Comparison of ENCODE assay signal across 19 cellular contexts in the genomic region with DNA sequence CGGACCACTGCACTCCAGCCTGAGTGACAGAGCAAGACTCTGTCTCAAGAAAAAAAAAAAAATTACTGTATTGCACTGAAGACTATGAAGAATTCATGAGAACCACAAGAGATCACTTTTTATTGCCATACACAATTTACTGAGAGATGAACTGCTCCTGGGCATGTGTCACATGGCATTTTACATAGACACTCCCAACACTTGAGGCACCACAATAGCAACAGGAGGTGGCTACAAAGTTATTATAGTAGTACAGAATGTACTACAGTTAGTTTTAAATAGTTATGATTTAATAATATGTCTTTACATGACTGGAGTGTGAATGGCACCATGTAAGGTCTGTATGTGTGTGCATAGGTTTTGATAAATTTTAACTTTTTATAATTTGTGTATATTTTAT.
A peak's percentile ranks its signal among the peaks of the same experiment; 100 is the strongest.
DNase-seq lines count a peak whose midpoint lies in the region; ATAC-seq and TF ChIP-seq lines count a peak whose summit lies in the region.
"Had no signal": no experiment of that assay in that cellular context is flagged by ENCODE, and none has a peak within 500 bp of the region (broad histone marks: within the 10 kb centered on the region; RNA-seq: fewer than 3 reads in every experiment).

No MANE protein-coding gene starts in this region.

- peak overlapping the region; percentile 53 for H3K27ac Mint-ChIP-seq in activated naive CD4-positive, alpha-beta T cell treated with anti-CD3 and anti-CD28 coated beads for 36 hours

- peak; percentile 26 for ATAC-seq in sciatic nerve
- ATAC-seq in GM18520 (IDR thresholded peaks at IDR 0.05; ENCODE audit: unreplicated experiment): no peak
- ATAC-seq: A549, HCT116 had no signal

- no peaks in the 10 kb centered on the region for H3K27me3 ChIP-seq in left ventricle myocardium inferior (ENCODE audit: low read depth)

- peaks cover 15% of the 10 kb centered on the region for H3K4me1 ChIP-seq in left ventricle myocardium inferior
- H3K4me1 ChIP-seq: A549 had no signal

- no peak overlapping the region for H3K4me3 Mint-ChIP-seq in activated naive CD4-positive, alpha-beta T cell treated with anti-CD3 and anti-CD28 coated beads for 36 hours

- H3K36me3 Mint-ChIP-seq in activated naive CD4-positive, alpha-beta T cell treated with anti-CD3 and anti-CD28 coated beads for 36 hours (ENCODE audit: low read depth): peaks cover 26% of the 10 kb centered on the region

- H3K27ac ChIP-seq in SK-N-MC: no peak overlapping the region
- peak overlapping the region; percentile 73 for H3K27ac ChIP-seq in left ventricle myocardium inferior (replicated peaks)
- H3K27ac ChIP-seq: A549, C4-2B, GM23248, RWPE1 had no signal

- H3K36me3 ChIP-seq in SK-N-MC (ENCODE audit: insufficient read depth, low read length) (peaks cover 51% of the 10 kb centered on the region), left ventricle myocardium inferior (peaks cover 85% of the 10 kb centered on the region)

- no peaks in the 10 kb centered on the region for H3K27me3 Mint-ChIP-seq in activated naive CD4-positive, alpha-beta T cell treated with anti-CD3 and anti-CD28 coated beads for 36 hours (ENCODE audit: low read depth)

- CTCF ChIA-PET in activated naive CD4-positive, alpha-beta T cell treated with anti-CD3 and anti-CD28 coated beads for 36 hours (lab: Charles Lee): interaction anchor here (1.7 kb wide), 1 partner anchor 103 kb away, joined by 6 read pairs; no protein-coding TSS in a partner anchor

- H3K9me3 Mint-ChIP-seq in activated naive CD4-positive, alpha-beta T cell treated with anti-CD3 and anti-CD28 coated beads for 36 hours: no peaks in the 10 kb centered on the region

- H3K9ac ChIP-seq in SK-N-MC (ENCODE audit: insufficient read length): no peak overlapping the region
- H3K9ac ChIP-seq: GM23248 had no signal

- intact Hi-C loops in activated naive CD4-positive, alpha-beta T cell treated with anti-CD3 and anti-CD28 coated beads for 36 hours (cut with micrococcal nuclease): no loop called here
- intact Hi-C loops in left ventricle myocardium inferior (cut with micrococcal nuclease): no loop called here
- intact Hi-C loops in sciatic nerve (cut with DNase I): no loop called here

- no peak for DNase-seq in activated naive CD4-positive, alpha-beta T cell treated with anti-CD3 and anti-CD28 coated beads for 36 hours
- no peak for DNase-seq in activated naive CD4-positive, alpha-beta T cell treated with Interleukin-2 at 50 U/mL for 16 hours
- DNase-seq in SK-N-MC (ENCODE audit: low read depth, low spot score) (peak; percentile 51), left ventricle myocardium inferior (no peak), sciatic nerve (ENCODE audit: low spot score) (no peak), SW480 (ENCODE audit: low spot score) (no peak)
- no peak for DNase-seq in stimulated activated CD8-positive, alpha-beta memory T cell treated with anti-CD3 and anti-CD28 coated beads, Interleukin-4, amount 100 ng/mL, for 48 hours
- DNase-seq: GM23248, IMR-90, Kasumi-1, NCI-H1436, NCI-H2081, NCI-H2227 treated with DMSO at 0.1 percent for 48 hours, NCI-H524 treated with DMSO at 0.1 percent for 48 hours had no signal

- H3K4me1 Mint-ChIP-seq in activated naive CD4-positive, alpha-beta T cell treated with anti-CD3 and anti-CD28 coated beads for 36 hours (ENCODE audit: low read depth): peaks cover 10% of the 10 kb centered on the region

- H3K4me3 ChIP-seq in SK-N-MC (no peak overlapping the region), left ventricle myocardium inferior (no peak overlapping the region)
- H3K4me3 ChIP-seq: A549, GM23248 had no signal

- TF ChIP-seq CTCF in left ventricle myocardium inferior (IDR thresholded peaks at IDR 0.05; ENCODE audit: borderline replicate concordance): no peak

- H3K9me3 ChIP-seq in SK-N-MC (ENCODE audit: low read depth, low read length) (no peaks in the 10 kb centered on the region), left ventricle myocardium inferior (replicated peaks) (no peaks in the 10 kb centered on the region)
- H3K9me3 ChIP-seq: A549 had no signal
